Comparison of ENCODE assay signal across 8 cellular contexts in genomic region chr5:67156976-67157583, GRCh38. TPM values are rescaled to one million over a fixed set of nuclear protein-coding genes. Genes with fewer than 3 reads are reported as not detected.
A peak's percentile ranks its signal among the peaks of the same experiment; 100 is the strongest.
DNase-seq lines count a peak whose midpoint lies in the region; ATAC-seq and TF ChIP-seq lines count a peak whose summit lies in the region.

No MANE protein-coding gene starts in this region.

- H3K4me3 ChIP-seq in OCI-LY7 (ENCODE audit: low read depth, low read length, poor library complexity, severe bottlenecking) = no peak overlapping the region
- no peak overlapping the region for H3K4me3 ChIP-seq in left ventricle myocardium inferior

- no peaks in the 10 kb centered on the region for H3K9me2 ChIP-seq in OCI-LY7 (ENCODE audit: insufficient read depth, low read length)

- no peaks in the 10 kb centered on the region for H3K36me3 ChIP-seq in OCI-LY7 (ENCODE audit: insufficient read depth, low read length)
- H3K36me3 ChIP-seq in left ventricle myocardium inferior = peaks cover 66% of the 10 kb centered on the region

- POLR2A ChIA-PET in OCI-LY7 (lab: Charles Lee) = interaction anchor here (0.9 kb wide), 1 partner anchor 51 kb away, joined by 4 read pairs; no protein-coding TSS in a partner anchor

- no peaks in the 10 kb centered on the region for H3K79me2 ChIP-seq in OCI-LY7 (ENCODE audit: insufficient read depth, low read depth, low read length)

- no peak overlapping the region for H2AFZ ChIP-seq in OCI-LY7 (ENCODE audit: low read length)

- H3K4me1 ChIP-seq in OCI-LY7 (ENCODE audit: insufficient read depth, low read length, poor library complexity, severe bottlenecking) = no peaks in the 10 kb centered on the region
- peaks cover 23% of the 10 kb centered on the region for H3K4me1 ChIP-seq in left ventricle myocardium inferior

- CTCF ChIA-PET in OCI-LY7 (lab: Charles Lee; ENCODE audit: unreplicated experiment) = no interaction called here

- TF ChIP-seq CTCF in OCI-LY7 (conservative IDR thresholded peaks at IDR 0.05; ENCODE audit: low read length) (peak; percentile 99), left ventricle myocardium inferior (IDR thresholded peaks at IDR 0.05; ENCODE audit: borderline replicate concordance) (peak; percentile 80)

- intact Hi-C loops in OCI-LY7 (cut with micrococcal nuclease; ENCODE audit: unreplicated experiment) = loop anchor here (1.0 to 5.0 kb wide), 2 partner anchors 52 to 170 kb away; no protein-coding TSS in a partner anchor
- intact Hi-C loops in left ventricle myocardium inferior (cut with micrococcal nuclease) = no loop called here

- ATAC-seq in HG02678 (IDR thresholded peaks at IDR 0.05; ENCODE audit: unreplicated experiment) (peak; percentile 75), HG02981 (IDR thresholded peaks at IDR 0.05; ENCODE audit: unreplicated experiment) (no peak)

- no peak overlapping the region for H3K4me2 ChIP-seq in OCI-LY7 (ENCODE audit: low read length)

- H4K20me1 ChIP-seq in OCI-LY7 (ENCODE audit: insufficient read depth, low read length) = no peaks in the 10 kb centered on the region

- H3K27ac ChIP-seq in OCI-LY7 (ENCODE audit: low read depth, low read length, poor library complexity, severe bottlenecking) = no peak overlapping the region
- no peak overlapping the region for H3K27ac ChIP-seq in left ventricle myocardium inferior (replicated peaks)

- no peaks in the 10 kb centered on the region for H3K27me3 ChIP-seq in left ventricle myocardium inferior (ENCODE audit: low read depth)

- DNase-seq in NCI-H345 (lab: John Stamatoyannopoulos, UW) = peak; percentile 12
- no peak for DNase-seq in NCI-H345 treated with DMSO at 0.1 percent for 48 hours (lab: John Stamatoyannopoulos, UW; ENCODE audit: unreplicated experiment)
- peak; percentile 68 for DNase-seq in OCI-LY7 (ENCODE audit: low spot score)
- DNase-seq in activated gamma-delta T cell treated with anti-CD3 and anti-CD28 coated beads, Interleukin-2, amount 50 U/mL, for 16 hours (ENCODE audit: low read depth) = peak; percentile 32
- DNase-seq in left ventricle myocardium inferior = no peak
- peak; percentile 53 for DNase-seq in stimulated activated CD4-positive, alpha-beta T cell treated with anti-CD3 and anti-CD28 coated beads, Interleukin-4, amount 100 ng/mL, for 24 hours

- BruUV-seq in OCI-LY7 (replicated peaks; lab: Mats Ljungman, UMichigan) = no TSS peak

- H3K9me3 ChIP-seq in OCI-LY7 (ENCODE audit: low read length) = no peaks in the 10 kb centered on the region
- H3K9me3 ChIP-seq in left ventricle myocardium inferior (replicated peaks) = no peaks in the 10 kb centered on the region

RNA-seq across cellular contexts. Expression of gene CD180, which starts 39.5 kb away (rescaled TPM):
- 11.1 and 14.4 TPM in 2 replicates for total RNA-seq in OCI-LY7 (2014; rRNA removed; shearing (Covaris generic))
- total RNA-seq in OCI-LY7 (2022) = 14.7 and 15.7 TPM in 2 replicates
- 0.44 TPM for total RNA-seq in left ventricle myocardium inferior

Comparison
In these comparisons a context has a peak if more than half of its experiments do, and no peak if none do; other contexts are left out.
1. DNase-seq: peak in NCI-H345 (single experiment), OCI-LY7 (single experiment), activated gamma-delta T cell treated with anti-CD3 and anti-CD28 coated beads, Interleukin-2, amount 50 U/mL, for 16 hours (single experiment) and stimulated activated CD4-positive, alpha-beta T cell treated with anti-CD3 and anti-CD28 coated beads, Interleukin-4, amount 100 ng/mL, for 24 hours (single experiment); none in NCI-H345 treated with DMSO at 0.1 percent for 48 hours (single experiment) and left ventricle myocardium inferior (single experiment).